ENCODE assay signal across 10 cellular contexts in genomic region chr14:96146131-96146771, GRCh38. TPM values are rescaled to one million over a fixed set of nuclear protein-coding genes. Genes with fewer than 3 reads are reported as not detected.
A peak's percentile ranks its signal among the peaks of the same experiment; 100 is the strongest.
DNase-seq lines count a peak whose midpoint lies in the region; ATAC-seq and TF ChIP-seq lines count a peak whose summit lies in the region.
"Had no signal": no experiment of that assay in that cellular context is flagged by ENCODE, and none has a peak within 500 bp of the region (broad histone marks: within the 10 kb centered on the region; RNA-seq: fewer than 3 reads in every experiment).

No MANE protein-coding gene starts in this region.

- H3K4me1 ChIP-seq in suprapubic skin (peaks cover 11% of the 10 kb centered on the region), tibial nerve (peaks cover 0 to 14% (median 0%) of the 10 kb centered on the region in 4 donors)
- H3K4me1 ChIP-seq: spleen had no signal

- TF ChIP-seq POLR2A in suprapubic skin (IDR thresholded peaks at IDR 0.05) (no peak), tibial nerve (IDR thresholded peaks at IDR 0.05) (no peak)

- H3K4me3 ChIP-seq in LNCaP clone FGC (ENCODE audit: low read depth, low read length): no peak overlapping the region
- no peak overlapping the region for H3K4me3 ChIP-seq in suprapubic skin
- no peak overlapping the region for H3K4me3 ChIP-seq in tibial nerve
- H3K4me3 ChIP-seq: spleen had no signal

- peak; percentile 34 for DNase-seq in LNCaP clone FGC (ENCODE audit: low read depth)
- peak; percentile 28 for DNase-seq in cerebellar cortex (ENCODE audit: low spot score)
- peak; percentile 65 for DNase-seq in kidney tubule cell (ENCODE audit: low spot score)
- peak in 1 of 2 donors; percentile 61 for DNase-seq in suprapubic skin (ENCODE audit: low spot score in 2 of 2)
- no peak for DNase-seq in DMS153 treated with DMSO at 0.1 percent for 48 hours (lab: John Stamatoyannopoulos, UW; ENCODE audit: unreplicated experiment)
- DNase-seq in tibial nerve (ENCODE audit: low spot score in 2 of 2): no peak
- DNase-seq: NCI-H524, spleen had no signal

- H3K27ac ChIP-seq in suprapubic skin: peak overlapping the region; percentile 75
- H3K27ac ChIP-seq in tibial nerve: peak overlapping the region in 2 of 4 donors; percentile 55 to 57
- H3K27ac ChIP-seq: spleen had no signal

- WGBS in suprapubic skin: 44% methylated on average over 4 of the region's 4 CpGs
- WGBS in tibial nerve, 2 donors: 48 to 52% methylated on average over 4 of the region's 4 CpGs

- H3K9me3 ChIP-seq in suprapubic skin (no peaks in the 10 kb centered on the region), tibial nerve (peaks cover 0 to 21% (median 3%) of the 10 kb centered on the region in 4 donors)

- H3K36me3 ChIP-seq in suprapubic skin: no peaks in the 10 kb centered on the region
- H3K36me3 ChIP-seq in tibial nerve: no peaks in the 10 kb centered on the region
- H3K36me3 ChIP-seq: spleen had no signal

- TF ChIP-seq CTCF in LNCaP clone FGC (IDR thresholded peaks at IDR 0.05; ENCODE audit: control insufficient read depth, extremely low read depth, insufficient read depth) (peak; percentile 13; the same call in 1 of the 2 replicates), suprapubic skin (IDR thresholded peaks at IDR 0.05) (no peak), tibial nerve (IDR thresholded peaks at IDR 0.05) (no peak)

- ATAC-seq in HG03159 (IDR thresholded peaks at IDR 0.05; ENCODE audit: unreplicated experiment): no peak
- ATAC-seq in GM21737 (IDR thresholded peaks at IDR 0.05; ENCODE audit: unreplicated experiment): no peak

- TF ChIP-seq EP300 in suprapubic skin (IDR thresholded peaks at IDR 0.05) (no peak), tibial nerve (IDR thresholded peaks at IDR 0.05) (peak in 1 of 2 donors; percentile 60)

- no peaks in the 10 kb centered on the region for H3K27me3 ChIP-seq in suprapubic skin
- no peaks in the 10 kb centered on the region for H3K27me3 ChIP-seq in tibial nerve

RNA-seq across cellular contexts. Expression of gene BDKRB2, which starts 58.4 kb away (rescaled TPM):
- total RNA-seq in suprapubic skin (10 to 100 TPM in 3 of 4 donors, 1 to 10 TPM in 1; 9.7 to 17.9 (median 14.3) TPM), tibial nerve (10 to 100 TPM; 10.5 to 26.8 (median 18.4) TPM)

Comparison
In these comparisons a context has a peak if more than half of its experiments do, and no peak if none do; other contexts are left out.
1. DNase-seq: peak in LNCaP clone FGC (single experiment), cerebellar cortex (single experiment) and kidney tubule cell (single experiment); none in DMS153 treated with DMSO at 0.1 percent for 48 hours (single experiment) and tibial nerve (0 of 2).